Comparison of ENCODE assay signal across 31 cellular contexts in the genomic region with DNA sequence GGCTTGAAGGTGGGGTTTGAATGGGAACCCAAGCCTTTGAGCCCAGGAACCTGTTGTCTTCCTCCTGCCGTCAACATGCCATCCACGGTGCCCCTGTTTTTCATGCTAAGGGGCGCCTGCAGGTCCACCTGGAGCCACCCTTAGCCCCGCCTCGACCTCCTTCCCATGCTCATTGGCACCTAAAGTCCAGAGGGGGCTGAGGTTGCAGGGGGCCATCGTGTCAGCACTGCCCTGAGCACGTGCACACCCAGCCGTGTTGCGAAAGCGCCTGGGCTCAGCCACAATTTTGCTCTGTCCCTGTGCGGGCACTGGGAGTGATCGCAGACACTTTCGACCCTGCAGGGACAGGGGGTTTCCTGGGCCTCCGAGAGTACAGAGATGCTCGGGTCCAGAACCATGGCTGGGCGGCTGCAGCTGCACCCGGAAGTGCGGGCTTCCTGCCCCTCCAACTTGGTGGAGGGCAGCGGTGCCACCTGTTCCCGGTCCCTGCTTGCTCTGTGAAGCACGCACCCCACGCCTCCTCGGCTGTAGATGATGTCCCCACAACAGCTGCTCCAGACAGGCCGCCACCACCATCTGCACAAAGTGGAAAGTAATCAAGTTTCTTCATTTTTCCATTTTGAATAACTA.
"Had no signal": no experiment of that assay in that cellular context is flagged by ENCODE, and none has a peak within 500 bp of the region (broad histone marks: within the 10 kb centered on the region; RNA-seq: fewer than 3 reads in every experiment).

No MANE protein-coding gene starts in this region.

- H3K4me1 ChIP-seq: ascending aorta, body of pancreas, Peyer's patch had no signal

- H3K4me1 Mint-ChIP-seq: activated CD4-positive, alpha-beta memory T cell treated with anti-CD3 and anti-CD28 coated beads, Interleukin-2, amount 10 ng/mL, durations not matched to agents 7 days and 5 days; activated naive CD8-positive, alpha-beta T cell treated with anti-CD3 and anti-CD28 coated beads, Interleukin-2, amount 50 U/mL, for 24 hours; T-cell had no signal

- H3K27me3 Mint-ChIP-seq: activated CD4-positive, alpha-beta memory T cell treated with anti-CD3 and anti-CD28 coated beads, Interleukin-2, amount 10 ng/mL, durations not matched to agents 7 days and 5 days; activated naive CD8-positive, alpha-beta T cell treated with anti-CD3 and anti-CD28 coated beads, Interleukin-2, amount 50 U/mL, for 24 hours; T-cell had no signal

- H3K4me3 Mint-ChIP-seq: activated CD4-positive, alpha-beta memory T cell treated with anti-CD3 and anti-CD28 coated beads, Interleukin-2, amount 10 ng/mL, durations not matched to agents 7 days and 5 days; activated naive CD8-positive, alpha-beta T cell treated with anti-CD3 and anti-CD28 coated beads, Interleukin-2, amount 50 U/mL, for 24 hours; activated T-cell treated with anti-CD3 and anti-CD28 coated beads, Interleukin-2, amount 50 U/mL, for 4 hours; T-cell had no signal

- H3K36me3 Mint-ChIP-seq: activated naive CD4-positive, alpha-beta T cell treated with anti-CD3 and anti-CD28 coated beads, Interleukin-2, amount 50 U/mL, for 72 hours; T-cell had no signal

- H3K27me3 ChIP-seq: ascending aorta, body of pancreas, MG63, Peyer's patch had no signal

- H3K4me3 ChIP-seq: ascending aorta, body of pancreas, MG63, Peyer's patch had no signal

- H3K27ac Mint-ChIP-seq: activated CD4-positive, alpha-beta memory T cell treated with anti-CD3 and anti-CD28 coated beads, Interleukin-2, amount 10 ng/mL, durations not matched to agents 7 days and 5 days; activated naive CD4-positive, alpha-beta T cell treated with anti-CD3 and anti-CD28 coated beads, Interleukin-2, amount 50 U/mL, for 72 hours; activated naive CD8-positive, alpha-beta T cell treated with anti-CD3 and anti-CD28 coated beads, Interleukin-2, amount 50 U/mL, for 24 hours; T-cell had no signal

- H3K36me3 ChIP-seq: ascending aorta, MG63, Peyer's patch had no signal

- DNase-seq: activated CD4-positive, alpha-beta memory T cell treated with anti-CD3 and anti-CD28 coated beads, Interleukin-2, amount 10 ng/mL, durations not matched to agents 7 days and 5 days; activated CD4-positive, alpha-beta T cell treated with anti-CD3 and anti-CD28 coated beads, Interleukin-2, amount 50 U/mL, for 1 hour; activated CD4-positive, CD25-positive, alpha-beta regulatory T cell; activated effector memory CD4-positive, alpha-beta T cell treated with anti-CD3 and anti-CD28 coated beads, Interleukin-2, amount 50 U/mL, for 16 hours; activated naive CD4-positive, alpha-beta T cell treated with Interleukin-2 at 50 U/mL for 16 hours; activated naive CD8-positive, alpha-beta T cell treated with anti-CD3 and anti-CD28 coated beads, Interleukin-2, amount 50 U/mL, for 24 hours; activated T-cell treated with anti-CD3 and anti-CD28 coated beads, Interleukin-2, amount 50 U/mL, for 4 hours; amniotic stem cell; body of pancreas; MG63; MV-4-11; NCI-H1092 treated with DMSO at 0.1 percent for 48 hours; NCI-H1417 treated with DMSO at 0.1 percent for 48 hours; NCI-H1694; NCI-H2029; NCI-H2107; NCI-H2171 treated with DMSO at 0.1 percent for 48 hours; NCI-H226; NCI-H510A; NCI-H526 treated with DMSO at 0.1 percent for 48 hours; NCI-H82; NK-92 treated with Interleukin-12 subunit alpha and Interleukin-12 subunit beta, amount 100 ng/mL, for 24 hours; OCI-M1; Peyer's patch; T-cell; T-helper 2 cell; T1000 had no signal

- H3K27ac ChIP-seq: ascending aorta, body of pancreas, Peyer's patch, RWPE1, VCaP had no signal

- H3K9me3 ChIP-seq: ascending aorta, body of pancreas, MG63 had no signal

- ATAC-seq: activated naive CD4-positive, alpha-beta T cell treated with anti-CD3 and anti-CD28 coated beads, Interleukin-2, amount 50 U/mL, for 72 hours; activated naive CD8-positive, alpha-beta T cell treated with anti-CD3 and anti-CD28 coated beads, Interleukin-2, amount 50 U/mL, for 24 hours; activated T-cell treated with anti-CD3 and anti-CD28 coated beads, Interleukin-2, amount 50 U/mL, for 4 hours; body of pancreas; T-cell had no signal
